In genomic region chr9:134602547-134603362, GRCh38 we compare ENCODE assay signal across 9 cellular contexts. TPM values are rescaled to one million over a fixed set of nuclear protein-coding genes. Genes with fewer than 3 reads are reported as not detected.
DNase-seq lines count a peak whose midpoint lies in the region; ATAC-seq, FAIRE-seq and TF ChIP-seq lines count a peak whose summit lies in the region.
"Had no signal": no experiment of that assay in that cellular context is flagged by ENCODE, and none has a peak within 500 bp of the region (broad histone marks: within the 10 kb centered on the region; RNA-seq: fewer than 3 reads in every experiment).

No MANE protein-coding gene starts in this region.

- DNase-seq in AG04449 (ENCODE audit: low read depth, low spot score) (peak; percentile 97), IMR-90 (peak; percentile 99), ecto neural progenitor cell (ENCODE audit: low spot score) (peak; percentile 49), mucosa of descending colon (peak in 1 of 3 donors; percentile 12), NOMO-1 (lab: John Stamatoyannopoulos, UW; ENCODE audit: unreplicated experiment in 2 of 2) (no peak), NCI-H187 (lab: John Stamatoyannopoulos, UW) (no peak), GM12891 (ENCODE audit: insufficient read length, low spot score) (no peak)
- no peak for DNase-seq in activated CD4-positive, alpha-beta T cell treated with anti-CD3 and anti-CD28 coated beads for 4 hours
- DNase-seq: CD4-positive, alpha-beta memory T cell had no signal

- peak; percentile 31; the same call in 1 of the 2 replicates for TF ChIP-seq RAD21 in IMR-90 (IDR thresholded peaks at IDR 0.05; ENCODE audit: low read length)

- peak overlapping the region; percentile 98 for H4K91ac ChIP-seq in IMR-90 (ENCODE audit: insufficient read depth, low read depth, low read length)

- 0 out of 2 replicates have a peak, but pooled peaks cover 2% of the 10 kb centered on the region for H3K9me3 ChIP-seq in IMR-90 (ENCODE audit: control insufficient read depth, insufficient read depth, low read length)
- H3K9me3 ChIP-seq in mucosa of descending colon: no peaks in the 10 kb centered on the region

- peak overlapping the region; percentile 79 for H3K23ac ChIP-seq in IMR-90 (ENCODE audit: low read depth, low read length)

- H3K4me1 ChIP-seq in IMR-90 (ENCODE audit: control insufficient read depth, insufficient read depth, low read length) (peaks cover 15% of the 10 kb centered on the region), mucosa of descending colon (ENCODE audit: low read depth) (no peaks in the 10 kb centered on the region)

- H4K5ac ChIP-seq in IMR-90 (ENCODE audit: low read depth, low read length): peak overlapping the region; percentile 51

- H3K18ac ChIP-seq in IMR-90 (ENCODE audit: low read depth, low read length): peak overlapping the region; percentile 76

- H2BK15ac ChIP-seq in IMR-90 (ENCODE audit: low read depth, low read length): peak overlapping the region; percentile 93; the same call in 2 of the 3 replicates

- FAIRE-seq in GM12891 (lab: Jason Lieb, UNC): no peak

- BruUV-seq in IMR-90 (replicated peaks; lab: Mats Ljungman, UMichigan): no TSS peak

- H2BK120ac ChIP-seq in IMR-90 (ENCODE audit: low read depth, low read length): peak overlapping the region; percentile 98

- no peak for TF ChIP-seq POLR2A in IMR-90 (IDR thresholded peaks at IDR 0.05; ENCODE audit: low read depth, low read length)
- TF ChIP-seq POLR2A in GM12891 (IDR thresholded peaks at IDR 0.05; ENCODE audit: low read depth, low read length): no peak

- H3K9me1 ChIP-seq in IMR-90 (ENCODE audit: insufficient read depth, low read length): peaks cover 14% of the 10 kb centered on the region

- in situ Hi-C loops in IMR-90 (cut with MboI; ENCODE audit: low sequenced_read_pairs): no loop called here

- H4K20me1 ChIP-seq in IMR-90 (ENCODE audit: insufficient read depth, low read length): no peaks in the 10 kb centered on the region; the same call in 1 of the 2 replicates

- POLR2A ChIA-PET in AG04449 (lab: Yijun Ruan, JAX): interaction anchor here (0.6 to 2.8 kb wide), 18 partner anchors 10 to 153 kb away, joined by 3 to 19 read pairs (median 5); partner anchors contain the start of gene COL5A1
- POLR2A ChIA-PET in IMR-90 (lab: Charles Lee; ENCODE audit: unreplicated experiment): interaction anchor here (0.7 kb wide), 1 partner anchor 35 kb away, joined by 13 read pairs; no protein-coding TSS in a partner anchor

- H3K9ac ChIP-seq in IMR-90 (ENCODE audit: low read depth, low read length): peak overlapping the region; percentile 25

- H3K4me3 ChIP-seq in AG04449 (ENCODE audit: low read depth, low read length): no peak overlapping the region
- no peak overlapping the region for H3K4me3 ChIP-seq in IMR-90 (ENCODE audit: insufficient read depth, low read depth, low read length)
- H3K4me3 ChIP-seq in mucosa of descending colon: no peak overlapping the region

- peak overlapping the region; percentile 42 to 97 for H4K8ac ChIP-seq in IMR-90 (ENCODE audit: low read depth in 2 of 2, low read length in 2 of 2)

- H3K4ac ChIP-seq in IMR-90 (ENCODE audit: low read depth, low read length): peak overlapping the region; percentile 95

- TF ChIP-seq CTCF in AG04449 (IDR thresholded peaks at IDR 0.05; ENCODE audit: insufficient read depth, low read length, missing control alignments): no peak
- TF ChIP-seq CTCF in IMR-90 (conservative IDR thresholded peaks at IDR 0.05; ENCODE audit: low read depth, low read length): no peak
- no peak for TF ChIP-seq CTCF in mucosa of descending colon (IDR thresholded peaks at IDR 0.05)

- dilution Hi-C loops in IMR-90 (cut with HindIII; ENCODE audit: low sequenced_read_pairs, unreplicated experiment): no loop called here

- H3K36me3 ChIP-seq in IMR-90 (ENCODE audit: control insufficient read depth, insufficient read depth, low read length) (no peaks in the 10 kb centered on the region), mucosa of descending colon (ENCODE audit: low read depth) (no peaks in the 10 kb centered on the region)

- H3K27ac ChIP-seq in IMR-90 (ENCODE audit: insufficient read depth, low read length): peak overlapping the region; percentile 95

- H2AFZ ChIP-seq in IMR-90 (replicated peaks; ENCODE audit: low read length, poor library complexity): peak overlapping the region; percentile 94

- WGBS in IMR-90 (ENCODE audit: extremely low coverage in 2 of 2, insufficient read length in 1 of 2), 2 experiments: 0% methylated on average over 5 of the region's 31 CpGs; no CpG with 5 or more reads in 1 of the 2 experiments

- intact Hi-C loops in IMR-90 (cut with micrococcal nuclease) (loop anchor here (1.0 to 2.0 kb wide), 3 partner anchors 22 to 146 kb away; no protein-coding TSS in a partner anchor), mucosa of descending colon (cut with DNase I, micrococcal nuclease) (no loop called here)

- H3K79me1 ChIP-seq in IMR-90 (ENCODE audit: low read depth in 1 of 2, low read length in 2 of 2): peaks cover 2 to 8% of the 10 kb centered on the region in 2 experiments; a peak in 1 of 4 replicates

- H3K4me2 ChIP-seq in IMR-90 (ENCODE audit: low read depth, low read length): peak overlapping the region; percentile 45

- ATAC-seq in IMR-90 (ENCODE audit: low read depth) (peak; percentile 91), mucosa of descending colon (peak; percentile 54)

- no peaks in the 10 kb centered on the region for H3K27me3 ChIP-seq in IMR-90 (ENCODE audit: control insufficient read depth, insufficient read depth, low read length)

- CTCF ChIA-PET in AG04449 (lab: Yijun Ruan, JAX): interaction anchor here (0.6 to 1.4 kb wide), 4 partner anchors 17 to 115 kb away, joined by 3 to 4 read pairs (median 3); no protein-coding TSS in a partner anchor
- CTCF ChIA-PET in IMR-90 (lab: Yijun Ruan, JAX): interaction anchor here (0.7 to 1.2 kb wide), 2 partner anchors 147 to 153 kb away, joined by 3 read pairs; no protein-coding TSS in a partner anchor

- H3K14ac ChIP-seq in IMR-90 (replicated peaks; ENCODE audit: low read depth, low read length): peak overlapping the region; percentile 54

- peak overlapping the region; percentile 94 for H2AK9ac ChIP-seq in IMR-90 (replicated peaks; ENCODE audit: low read depth, low read length, poor library complexity)

- H2BK5ac ChIP-seq in IMR-90 (ENCODE audit: low read depth, low read length, poor library complexity, severe bottlenecking): peak overlapping the region; percentile 99

- H3K56ac ChIP-seq in IMR-90 (ENCODE audit: extremely low read depth, insufficient read depth, low read length): peak overlapping the region; percentile 76

- peak overlapping the region; percentile 86 for H2BK20ac ChIP-seq in IMR-90 (ENCODE audit: low read depth, low read length)

- peak overlapping the region; percentile 22; the same call in 1 of the 2 replicates for H2AK5ac ChIP-seq in IMR-90 (ENCODE audit: low read depth, low read length)

TF ChIP-seq in IMR-90, 13 proteins besides CTCF, POLR2A, EP300 and RAD21 (continues in another document):
- TF ChIP-seq CHD1 (IDR thresholded peaks at IDR 0.05; ENCODE audit: low read depth, low read length): no peak
- no peak for TF ChIP-seq MXI1 (IDR thresholded peaks at IDR 0.05; ENCODE audit: borderline replicate concordance, low read depth, low read length)
- peak; percentile 96 for TF ChIP-seq CEBPB (IDR thresholded peaks at IDR 0.05; ENCODE audit: low read depth, low read length)
- TF ChIP-seq NFE2L2 (IDR thresholded peaks at IDR 0.05; ENCODE audit: low read depth, low read length): 0 out of 2 replicates have a peak, but pooled peaks have one; percentile 6
- no peak for TF ChIP-seq RFX5 (IDR thresholded peaks at IDR 0.05; ENCODE audit: low read depth, low read length)
- TF ChIP-seq SMC3 (IDR thresholded peaks at IDR 0.05; ENCODE audit: low read depth, low read length): peak; percentile 10; the same call in 1 of the 2 replicates
- TF ChIP-seq, protein P1, sequence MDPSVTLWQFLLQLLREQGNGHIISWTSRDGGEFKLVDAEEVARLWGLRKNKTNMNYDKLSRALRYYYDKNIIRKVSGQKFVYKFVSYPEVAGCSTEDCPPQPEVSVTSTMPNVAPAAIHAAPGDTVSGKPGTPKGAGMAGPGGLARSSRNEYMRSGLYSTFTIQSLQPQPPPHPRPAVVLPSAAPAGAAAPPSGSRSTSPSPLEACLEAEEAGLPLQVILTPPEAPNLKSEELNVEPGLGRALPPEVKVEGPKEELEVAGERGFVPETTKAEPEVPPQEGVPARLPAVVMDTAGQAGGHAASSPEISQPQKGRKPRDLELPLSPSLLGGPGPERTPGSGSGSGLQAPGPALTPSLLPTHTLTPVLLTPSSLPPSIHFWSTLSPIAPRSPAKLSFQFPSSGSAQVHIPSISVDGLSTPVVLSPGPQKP (IDR thresholded peaks at IDR 0.05; ENCODE audit: borderline replicate concordance, low read depth, low read length): no peak
- peak; percentile 98 for TF ChIP-seq MAZ (IDR thresholded peaks at IDR 0.05; ENCODE audit: borderline replicate concordance, low read depth, low read length)

TF ChIP-seq in GM12891, 5 proteins besides CTCF, POLR2A, EP300 and RAD21:
- TF ChIP-seq TAF1 (IDR thresholded peaks at IDR 0.05; ENCODE audit: low read depth, low read length): no peak
- TF ChIP-seq POU2F2 (IDR thresholded peaks at IDR 0.05; ENCODE audit: low read depth, low read length): no peak
- TF ChIP-seq SPI1 (IDR thresholded peaks at IDR 0.05; ENCODE audit: low read depth, low read length): no peak
- TF ChIP-seq PAX5 (IDR thresholded peaks at IDR 0.05; ENCODE audit: insufficient read depth, low read length, severe bottlenecking): no peak
- TF ChIP-seq POLR2AphosphoS5 (IDR thresholded peaks at IDR 0.05; ENCODE audit: low read depth, low read length): no peak

RNA-seq across cellular contexts. Expression of gene COL5A1, which starts 38.8 kb away (rescaled TPM):
- total RNA-seq in IMR-90 (2012; rRNA removed): 19.2 and 21.1 TPM in 2 replicates
- polyA plus RNA-seq in IMR-90 (2012; rRNA removed): 154 and 173 TPM in 2 replicates
- polyA plus RNA-seq in IMR-90 (2012; cell fraction: cytosol; rRNA removed): 95.5 and 194 TPM in 2 replicates
- polyA plus RNA-seq in IMR-90 (2012; cell fraction: nucleus; rRNA removed; ENCODE audit: low replicate concordance): 391 and 419 TPM in 2 replicates
- 10 to 100 TPM in 2 of 3 donors, 1 to 10 TPM in 1; 8.6 to 62.3 (median 22.2) TPM for total RNA-seq in mucosa of descending colon
- polyA plus RNA-seq in GM12891 (2012; ENCODE audit: low read depth, missing spikeins): 0.81 TPM

Comparison
In these comparisons a context has a peak if more than half of its experiments do, and no peak if none do; other contexts are left out.
1. DNase-seq: peak in AG04449 (single experiment), IMR-90 (single experiment) and ecto neural progenitor cell (single experiment); none in NOMO-1 (0 of 2), NCI-H187 (0 of 2), activated CD4-positive, alpha-beta T cell treated with anti-CD3 and anti-CD28 coated beads for 4 hours (0 of 2) and GM12891 (single experiment).